Comparison of ENCODE assay signal across 12 cellular contexts in genomic region chr2:69164379-69164778, GRCh38.
DNase-seq lines count a peak whose midpoint lies in the region; ATAC-seq, FAIRE-seq and TF ChIP-seq lines count a peak whose summit lies in the region.
"Had no signal": no experiment of that assay in that cellular context is flagged by ENCODE, and none has a peak within 500 bp of the region (broad histone marks: within the 10 kb centered on the region; RNA-seq: fewer than 3 reads in every experiment).

No MANE protein-coding gene starts in this region.

- DNase-seq in H4 (ENCODE audit: low spot score) (peak; percentile 29), cerebellar cortex (ENCODE audit: low spot score) (peak; percentile 23), islet precursor cell (peak; percentile 90), NCI-H226 (no peak), DMS114 treated with DMSO at 0.1 percent for 48 hours (lab: John Stamatoyannopoulos, UW; ENCODE audit: unreplicated experiment) (no peak), pancreas (no peak), HPDE6-E6E7 (ENCODE audit: extremely low spot score) (no peak)
- DNase-seq: activated CD8-positive, alpha-beta T cell treated with anti-CD3 and anti-CD28 coated beads for 36 hours; NCI-H2029 had no signal

- H3K4me3 ChIP-seq in stomach smooth muscle (ENCODE audit: low read length in 2 of 2) (no peak overlapping the region), pancreas (no peak overlapping the region)
- H3K4me3 ChIP-seq: prostate gland had no signal

- TF ChIP-seq CTCF in pancreas (IDR thresholded peaks at IDR 0.05): no peak

- intact Hi-C loops in pancreas (cut with DNase I): no loop called here

- peaks cover 28% of the 10 kb centered on the region for H3K4me1 ChIP-seq in stomach smooth muscle (ENCODE audit: control insufficient read depth, insufficient read depth, low read length)
- H3K4me1 ChIP-seq in pancreas: no peaks in the 10 kb centered on the region
- H3K4me1 ChIP-seq: prostate gland had no signal

- no peak for FAIRE-seq in pancreas (lab: Jason Lieb, UNC)
- FAIRE-seq: G401.6 had no signal

- peak overlapping the region; percentile 24 for H3K27ac ChIP-seq in stomach smooth muscle (ENCODE audit: low read length)
- H3K27ac ChIP-seq in pancreas: no peak overlapping the region

- H3K36me3 ChIP-seq in stomach smooth muscle (ENCODE audit: control insufficient read depth in 2 of 2, insufficient read depth in 2 of 2, low read length in 2 of 2): peaks cover 0 to 4% of the 10 kb centered on the region in 2 donors
- no peaks in the 10 kb centered on the region for H3K36me3 ChIP-seq in pancreas
- H3K36me3 ChIP-seq: prostate gland had no signal

- no peak for ATAC-seq in pancreas
- ATAC-seq: activated CD8-positive, alpha-beta T cell treated with anti-CD3 and anti-CD28 coated beads for 36 hours had no signal

- H3K27me3 ChIP-seq in stomach smooth muscle (ENCODE audit: control insufficient read depth in 1 of 2, insufficient read depth in 2 of 2, low read length in 2 of 2) (no peaks in the 10 kb centered on the region), pancreas (no peaks in the 10 kb centered on the region)

- H3K9me3 ChIP-seq in stomach smooth muscle (ENCODE audit: control insufficient read depth in 2 of 2, low read length in 2 of 2) (no peaks in the 10 kb centered on the region), pancreas (no peaks in the 10 kb centered on the region)
- H3K9me3 ChIP-seq: prostate gland had no signal

- WGBS in pancreas, 2 donors: 77 to 84% methylated on average over 3 of the region's 3 CpGs

- H3K9ac ChIP-seq in stomach smooth muscle (ENCODE audit: low read length in 2 of 2): no peak overlapping the region

Comparison
In these comparisons a context has a peak if more than half of its experiments do, and no peak if none do; other contexts are left out.
1. DNase-seq: peak in H4 (single experiment), cerebellar cortex (single experiment) and islet precursor cell (single experiment); none in NCI-H226 (single experiment), DMS114 treated with DMSO at 0.1 percent for 48 hours (single experiment), pancreas (0 of 6) and HPDE6-E6E7 (single experiment).